In the genomic region with DNA sequence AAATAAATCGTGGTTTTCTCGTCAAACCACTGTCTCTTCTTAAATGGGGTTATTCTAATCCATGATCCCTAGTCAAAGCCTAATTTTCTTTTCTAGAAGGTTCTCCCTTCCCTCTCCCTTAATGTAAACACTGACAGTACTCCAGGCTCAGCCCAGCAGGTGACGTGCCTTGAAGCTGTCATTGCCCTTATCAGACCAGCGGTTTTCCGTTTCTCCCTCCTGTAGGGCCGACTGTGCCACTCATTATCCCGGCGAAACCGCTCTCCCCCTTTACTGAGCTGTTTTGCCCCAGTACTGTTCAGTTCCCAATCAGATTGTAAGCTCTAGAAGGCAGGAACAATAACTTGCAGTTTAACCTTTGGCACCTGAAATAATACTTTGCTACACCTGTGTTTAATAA, we compare ENCODE assay signal across 1 cellular context.
TF ChIP-seq lines count a peak whose summit lies in the region.

No MANE protein-coding gene starts in this region.

TF ChIP-seq in H1, 55 proteins besides CTCF, POLR2A, EP300 and RAD21:
- no peak for TF ChIP-seq YY1 (IDR thresholded peaks at IDR 0.05; ENCODE audit: low read depth, low read length)
- TF ChIP-seq NRF1 (IDR thresholded peaks at IDR 0.05; ENCODE audit: low read depth, low read length): no peak
- no peak for TF ChIP-seq PHF8 (conservative IDR thresholded peaks at IDR 0.05; ENCODE audit: low read depth, low read length)
- TF ChIP-seq ASH2L (IDR thresholded peaks at IDR 0.05; ENCODE audit: low read length): no peak
- TF ChIP-seq, protein P1, sequence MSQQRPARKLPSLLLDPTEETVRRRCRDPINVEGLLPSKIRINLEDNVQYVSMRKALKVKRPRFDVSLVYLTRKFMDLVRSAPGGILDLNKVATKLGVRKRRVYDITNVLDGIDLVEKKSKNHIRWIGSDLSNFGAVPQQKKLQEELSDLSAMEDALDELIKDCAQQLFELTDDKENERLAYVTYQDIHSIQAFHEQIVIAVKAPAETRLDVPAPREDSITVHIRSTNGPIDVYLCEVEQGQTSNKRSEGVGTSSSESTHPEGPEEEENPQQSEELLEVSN (IDR thresholded peaks at IDR 0.05): no peak
- TF ChIP-seq POU5F1 (IDR thresholded peaks at IDR 0.05; ENCODE audit: low read depth, low read length): no peak
- TF ChIP-seq, protein P2, sequence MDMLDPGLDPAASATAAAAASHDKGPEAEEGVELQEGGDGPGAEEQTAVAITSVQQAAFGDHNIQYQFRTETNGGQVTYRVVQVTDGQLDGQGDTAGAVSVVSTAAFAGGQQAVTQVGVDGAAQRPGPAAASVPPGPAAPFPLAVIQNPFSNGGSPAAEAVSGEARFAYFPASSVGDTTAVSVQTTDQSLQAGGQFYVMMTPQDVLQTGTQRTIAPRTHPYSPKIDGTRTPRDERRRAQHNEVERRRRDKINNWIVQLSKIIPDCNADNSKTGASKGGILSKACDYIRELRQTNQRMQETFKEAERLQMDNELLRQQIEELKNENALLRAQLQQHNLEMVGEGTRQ (IDR thresholded peaks at IDR 0.05; ENCODE audit: low read length): no peak
TF ChIP-seq in H1: peak in this region for 0.
